Comparison of ENCODE assay signal across 21 cellular contexts in the genomic region with DNA sequence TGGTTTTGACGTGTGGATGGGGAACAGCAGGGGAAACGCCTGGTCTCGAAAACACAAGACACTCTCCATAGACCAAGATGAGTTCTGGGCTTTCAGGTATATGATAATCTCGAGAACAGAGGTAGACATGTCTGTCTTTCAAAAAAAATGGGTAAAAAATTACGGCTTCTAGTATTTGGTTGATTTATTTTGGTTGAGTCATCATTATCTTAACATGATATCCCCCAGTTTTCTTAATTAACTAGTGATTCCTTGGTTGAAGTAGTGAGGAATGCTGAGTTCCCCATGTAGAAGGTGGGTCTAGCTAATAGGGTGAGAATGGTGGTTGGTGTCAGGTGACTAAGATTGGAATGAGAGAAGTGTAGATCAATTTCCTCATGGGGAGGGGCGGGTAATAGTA. TPM values are rescaled to one million over a fixed set of nuclear protein-coding genes. Genes with fewer than 3 reads are reported as not detected.
DNase-seq lines count a peak whose midpoint lies in the region; ATAC-seq, FAIRE-seq and TF ChIP-seq lines count a peak whose summit lies in the region.
"Had no signal": no experiment of that assay in that cellular context is flagged by ENCODE, and none has a peak within 500 bp of the region (broad histone marks: within the 10 kb centered on the region; RNA-seq: fewer than 3 reads in every experiment).

No MANE protein-coding gene starts in this region.

- H3K9me3 Mint-ChIP-seq in CD4-positive, CD25-positive, alpha-beta regulatory T cell = no peaks in the 10 kb centered on the region
- H3K9me3 Mint-ChIP-seq: CD4-positive, alpha-beta memory T cell; HFFc6 had no signal

- H3K9me1 ChIP-seq in K562 (ENCODE audit: control insufficient read depth, insufficient read depth, low read length) = no peaks in the 10 kb centered on the region

- POLR2A ChIA-PET in K562 (lab: Yijun Ruan, JAX) = no interaction called here

- H3K27me3 Mint-ChIP-seq in CD4-positive, CD25-positive, alpha-beta regulatory T cell = peaks cover 4% of the 10 kb centered on the region
- H3K27me3 Mint-ChIP-seq: CD4-positive, alpha-beta memory T cell had no signal

- TF ChIP-seq POLR2A in K562 (conservative IDR thresholded peaks at IDR 0.05) = no peak

- H3K9ac ChIP-seq in K562 (ENCODE audit: insufficient read depth in 1 of 2, low read depth in 2 of 2, low read length in 2 of 2) = no peak overlapping the region

- WGBS in K562 (ENCODE audit: insufficient coverage, low coverage, missing lambda C conversion rate) = 0% methylated on average over 5 of the region's 6 CpGs

- H3K79me2 ChIP-seq in K562 (ENCODE audit: control insufficient read depth, insufficient read depth, low read length) = no peaks in the 10 kb centered on the region

- no peak for TF ChIP-seq EP300 in K562 (IDR thresholded peaks at IDR 0.05; ENCODE audit: low read length)

- no peak overlapping the region for H3K27ac ChIP-seq in CD4-positive, CD25-positive, alpha-beta regulatory T cell (ENCODE audit: insufficient read depth, low read length, poor library complexity, severe bottlenecking)
- H3K27ac ChIP-seq in VCaP (peak overlapping the region; percentile 75), K562 (ENCODE audit: extremely low read depth, low read depth, low read length) (no peak overlapping the region)
- H3K27ac ChIP-seq: C4-2B had no signal

- no peaks in the 10 kb centered on the region for H4K20me1 ChIP-seq in K562 (replicated peaks; ENCODE audit: control insufficient read depth, insufficient read depth, low read length)

- peaks cover 8 to 40% (median 24%) of the 10 kb centered on the region in 4 donors for H3K4me1 Mint-ChIP-seq in CD4-positive, CD25-positive, alpha-beta regulatory T cell

- TF ChIP-seq CTCF in VCaP (conservative IDR thresholded peaks at IDR 0.05) (no peak), K562 (IDR thresholded peaks at IDR 0.05 in 2 of 3, conservative IDR thresholded peaks at IDR 0.05 in 1 of 3; ENCODE audit: insufficient read depth in 2 of 3, low read depth in 1 of 3, low read length in 3 of 3) (no peak)

- H3K36me3 ChIP-seq in CD4-positive, CD25-positive, alpha-beta regulatory T cell (ENCODE audit: control insufficient read depth, insufficient read depth, low read length) = no peaks in the 10 kb centered on the region
- H3K36me3 ChIP-seq in K562 (ENCODE audit: control insufficient read depth, insufficient read depth, low read length) = no peaks in the 10 kb centered on the region

- in situ Hi-C loops in K562 (cut with MboI) = no loop called here

- H3K4me1 ChIP-seq in CD4-positive, CD25-positive, alpha-beta regulatory T cell (ENCODE audit: control insufficient read depth, insufficient read depth, low read length, poor library complexity, severe bottlenecking) = peaks cover 4% of the 10 kb centered on the region
- no peaks in the 10 kb centered on the region for H3K4me1 ChIP-seq in K562 (replicated peaks in 1 of 2; ENCODE audit: control insufficient read depth in 2 of 2, insufficient read depth in 2 of 2, low read length in 2 of 2)

- H3K27ac Mint-ChIP-seq in CD4-positive, CD25-positive, alpha-beta regulatory T cell = peak overlapping the region; percentile 5 to 53 (median 9)
- H3K27ac Mint-ChIP-seq: HFFc6 had no signal

- no TSS peak for BruUV-seq in K562 (replicated peaks; lab: Mats Ljungman, UMichigan)

- no peak overlapping the region for H2AFZ ChIP-seq in K562 (ENCODE audit: low read depth, low read length)

- DNase-seq in CD4-positive, CD25-positive, alpha-beta regulatory T cell = no peak
- DNase-seq in K562 (ENCODE audit: extremely low read depth in 1 of 4, low spot score in 3 of 4) (no peak), ecto neural progenitor cell (ENCODE audit: low spot score) (no peak)
- DNase-seq: AML-193; CD4-positive, alpha-beta memory T cell; DMS153; DMS79; GDM1; GOT3; H7; HFFc6 had no signal

- no peak overlapping the region for H3K4me2 ChIP-seq in K562 (ENCODE audit: insufficient read depth, low read length)

- FAIRE-seq in K562 (lab: Jason Lieb, UNC) = no peak
- FAIRE-seq: A204.1, GM12892, GM18507 had no signal

- no peaks in the 10 kb centered on the region for H3K27me3 ChIP-seq in CD4-positive, CD25-positive, alpha-beta regulatory T cell (ENCODE audit: control insufficient read depth, insufficient read depth, low read length)
- H3K27me3 ChIP-seq in K562 (ENCODE audit: control insufficient read depth in 2 of 2, insufficient read depth in 2 of 2, low read length in 2 of 2) = no peaks in the 10 kb centered on the region

- ATAC-seq in CD4-positive, CD25-positive, alpha-beta regulatory T cell (ENCODE audit: low read depth in 2 of 2) = no peak
- ATAC-seq in K562 (no peak), GM18517 (IDR thresholded peaks at IDR 0.05; ENCODE audit: unreplicated experiment) (no peak), HG02884 (IDR thresholded peaks at IDR 0.05; ENCODE audit: unreplicated experiment) (no peak)
- ATAC-seq: HCT116 had no signal

- TF ChIP-seq RAD21 in K562 (CRISPR knock-in tag; conservative IDR thresholded peaks at IDR 0.05 in 1 of 2, IDR thresholded peaks at IDR 0.05 in 1 of 2) = no peak

- CTCF ChIA-PET in K562 (lab: Yijun Ruan, JAX; ENCODE audit: low intra/inter-chr PET ratio) = no interaction called here

- H3K36me3 Mint-ChIP-seq in CD4-positive, CD25-positive, alpha-beta regulatory T cell = no peaks in the 10 kb centered on the region
- H3K36me3 Mint-ChIP-seq: CD4-positive, alpha-beta memory T cell had no signal

- intact Hi-C loops in K562 (cut with micrococcal nuclease) = no loop called here

- no peak overlapping the region for H3K4me3 Mint-ChIP-seq in CD4-positive, CD25-positive, alpha-beta regulatory T cell
- H3K4me3 Mint-ChIP-seq: CD4-positive, alpha-beta memory T cell; HFFc6 had no signal

- no peak overlapping the region for H3K4me3 ChIP-seq in CD4-positive, CD25-positive, alpha-beta regulatory T cell (ENCODE audit: low read depth, low read length)
- no peak overlapping the region for H3K4me3 ChIP-seq in K562

- H3K9me3 ChIP-seq in CD4-positive, CD25-positive, alpha-beta regulatory T cell (ENCODE audit: control insufficient read depth in 2 of 2, low read length in 2 of 2) = no peaks in the 10 kb centered on the region
- H3K9me3 ChIP-seq in K562 (replicated peaks; ENCODE audit: control insufficient read depth, insufficient read depth, low read depth, low read length) = no peaks in the 10 kb centered on the region

RNA-seq across cellular contexts. Expression of a gene that starts 10.7 kb away (rescaled TPM):
- not detected for total RNA-seq in CD4-positive, CD25-positive, alpha-beta regulatory T cell
- not detected for polyA plus RNA-seq in CD4-positive, CD25-positive, alpha-beta regulatory T cell
- total RNA-seq in K562 (2011; cell fraction: chromatin; rRNA removed; ENCODE audit: low replicate concordance) = not detected in 2 replicates
- total RNA-seq in K562 (2011; cell fraction: nucleolus; rRNA removed) = not detected in 2 replicates
- not detected in 2 replicates for total RNA-seq in K562 (2011; cell fraction: nucleoplasm; rRNA removed)
- not detected in 2 replicates for total RNA-seq in K562 (2014; rRNA removed)
- not detected in 2 replicates for total RNA-seq in K562 (2014; rRNA removed; fragmentation: Illumina TruSeq; extraction: Trizol)
- not detected in 2 replicates for total RNA-seq in K562 (2015; rRNA removed; fragmentation: Illumina TruSeq; extraction: Trizol)
- not detected in 2 replicates for total RNA-seq in K562 (2021)
- not detected in 2 replicates for polyA plus RNA-seq in K562 (2011; rRNA removed)
- polyA plus RNA-seq in K562 (2011; cell fraction: cytosol; rRNA removed) = not detected in 2 replicates
- polyA plus RNA-seq in K562 (2011; cell fraction: nucleus; rRNA removed) = not detected in 2 replicates
- not detected in 2 replicates for polyA plus RNA-seq in K562 (2012)
- not detected in 2 replicates for polyA plus RNA-seq in K562 (2014; fragmentation: Illumina TruSeq; extraction: Trizol)
- not detected for polyA plus RNA-seq in K562 (2014; fragmentation: Nextera tagmentation; extraction: Ambion mirVana)
- polyA plus RNA-seq in K562 (2014; rRNA removed) = not detected in 2 replicates
- polyA minus RNA-seq in K562 (2011; rRNA and poly(A)+ RNA removed) = not detected in 2 replicates
- not detected in 2 replicates for polyA minus RNA-seq in K562 (2011; cell fraction: cytosol; rRNA and poly(A)+ RNA removed)
- not detected in 2 replicates for polyA minus RNA-seq in K562 (2011; cell fraction: nucleus; rRNA and poly(A)+ RNA removed)
- total RNA-seq: CD4-positive, alpha-beta memory T cell; Daoy; H7; HFFc6 had no signal
- polyA plus RNA-seq: BJ; CD4-positive, alpha-beta memory T cell had no signal

RNA-seq across cellular contexts. Expression of a gene that starts 38.4 kb away (rescaled TPM):
- total RNA-seq in CD4-positive, CD25-positive, alpha-beta regulatory T cell = not detected
- under 1 TPM; 0.10 to 0.20 (median 0.18) TPM for polyA plus RNA-seq in CD4-positive, CD25-positive, alpha-beta regulatory T cell
- total RNA-seq in K562 (2011; cell fraction: chromatin; rRNA removed; ENCODE audit: low replicate concordance) = not detected in 2 replicates
- not detected in 2 replicates for total RNA-seq in K562 (2011; cell fraction: nucleolus; rRNA removed)
- total RNA-seq in K562 (2011; cell fraction: nucleoplasm; rRNA removed) = not detected in 2 replicates
- total RNA-seq in K562 (2014; rRNA removed) (not detected in 2 replicates), K562 (2014; rRNA removed; fragmentation: Illumina TruSeq; extraction: Trizol) (not detected in 2 replicates), K562 (2015; rRNA removed; fragmentation: Illumina TruSeq; extraction: Trizol) (not detected in 2 replicates), K562 (2021) (not detected in 2 replicates)
- polyA plus RNA-seq in K562 (2011; rRNA removed) (not detected in 2 replicates), K562 (2014; fragmentation: Illumina TruSeq; extraction: Trizol) (not detected in 2 replicates), K562 (2014; fragmentation: Nextera tagmentation; extraction: Ambion mirVana) (not detected), K562 (2014; rRNA removed) (not detected in 2 replicates)
- not detected in 2 replicates for polyA plus RNA-seq in K562 (2011; cell fraction: cytosol; rRNA removed)
- polyA plus RNA-seq in K562 (2011; cell fraction: nucleus; rRNA removed) = not detected in 2 replicates
- not detected in 2 replicates for polyA plus RNA-seq in K562 (2012)
- polyA minus RNA-seq in K562 (2011; rRNA and poly(A)+ RNA removed) = not detected in 2 replicates
- polyA minus RNA-seq in K562 (2011; cell fraction: cytosol; rRNA and poly(A)+ RNA removed) = not detected in 2 replicates
- not detected in 2 replicates for polyA minus RNA-seq in K562 (2011; cell fraction: nucleus; rRNA and poly(A)+ RNA removed)
- total RNA-seq: Daoy, H7, HFFc6 had no signal
- polyA plus RNA-seq: BJ; CD4-positive, alpha-beta memory T cell had no signal

RNA-seq across cellular contexts. Expression of a gene that starts 53.4 kb away (rescaled TPM):
- total RNA-seq in CD4-positive, CD25-positive, alpha-beta regulatory T cell = 0.44 TPM
- polyA plus RNA-seq in CD4-positive, CD25-positive, alpha-beta regulatory T cell = under 1 TPM; 0.39 to 0.67 (median 0.50) TPM
- not detected in 2 replicates for total RNA-seq in K562 (2011; cell fraction: chromatin; rRNA removed; ENCODE audit: low replicate concordance)
- total RNA-seq in K562 (2011; cell fraction: nucleolus; rRNA removed) = not detected in 2 replicates
- not detected in 2 replicates for total RNA-seq in K562 (2011; cell fraction: nucleoplasm; rRNA removed)
- total RNA-seq in K562 (2014; rRNA removed) (not detected in 2 replicates), K562 (2014; rRNA removed; fragmentation: Illumina TruSeq; extraction: Trizol) (not detected in 2 replicates), K562 (2015; rRNA removed; fragmentation: Illumina TruSeq; extraction: Trizol) (not detected in 2 replicates), K562 (2021) (not detected in 2 replicates)
- polyA plus RNA-seq in K562 (2011; rRNA removed) (not detected in 2 replicates), K562 (2014; fragmentation: Illumina TruSeq; extraction: Trizol) (not detected in 2 replicates), K562 (2014; fragmentation: Nextera tagmentation; extraction: Ambion mirVana) (not detected), K562 (2014; rRNA removed) (not detected in 2 replicates)
- not detected in 2 replicates for polyA plus RNA-seq in K562 (2011; cell fraction: cytosol; rRNA removed)
- polyA plus RNA-seq in K562 (2011; cell fraction: nucleus; rRNA removed) = not detected in 2 replicates
- not detected in 2 replicates for polyA plus RNA-seq in K562 (2012)
- polyA minus RNA-seq in K562 (2011; rRNA and poly(A)+ RNA removed) = not detected in 2 replicates
- polyA minus RNA-seq in K562 (2011; cell fraction: cytosol; rRNA and poly(A)+ RNA removed) = not detected in 2 replicates
- polyA minus RNA-seq in K562 (2011; cell fraction: nucleus; rRNA and poly(A)+ RNA removed) = not detected in 2 replicates
- total RNA-seq: CD4-positive, alpha-beta memory T cell; Daoy; H7; HFFc6 had no signal
- polyA plus RNA-seq: BJ had no signal
